Comparison of ENCODE assay signal across 8 cellular contexts in genomic region chr7:44534501-44534900, GRCh38. TPM values are rescaled to one million over a fixed set of nuclear protein-coding genes. Genes with fewer than 3 reads are reported as not detected.
A peak's percentile ranks its signal among the peaks of the same experiment; 100 is the strongest.
DNase-seq lines count a peak whose midpoint lies in the region; ATAC-seq and TF ChIP-seq lines count a peak whose summit lies in the region.
"Had no signal": no experiment of that assay in that cellular context is flagged by ENCODE, and none has a peak within 500 bp of the region (broad histone marks: within the 10 kb centered on the region; RNA-seq: fewer than 3 reads in every experiment).

No MANE protein-coding gene starts in this region.

- H3K4me1 ChIP-seq in RWPE2 (ENCODE audit: insufficient read depth, poor library complexity, severe bottlenecking): no peaks in the 10 kb centered on the region

- no peak overlapping the region for H3K4me3 Mint-ChIP-seq in mesothelial cell of epicardium
- H3K4me3 Mint-ChIP-seq: dendritic cell treated with granulocyte-macrophage colony-stimulating factor and Interleukin-4, amounts not matched to agents 40 ng/mL and 50 ng/mL, for 4 days had no signal

- H3K27me3 ChIP-seq in HL-60 (ENCODE audit: insufficient read depth, poor library complexity, severe bottlenecking) (no peaks in the 10 kb centered on the region), RWPE2 (ENCODE audit: insufficient read depth, poor library complexity, severe bottlenecking) (no peaks in the 10 kb centered on the region)

- no peaks in the 10 kb centered on the region for H3K36me3 Mint-ChIP-seq in mesothelial cell of epicardium

- DNase-seq in GM10266 (ENCODE audit: extremely low spot score) (peak; percentile 80), HL-60 (ENCODE audit: low read depth in 1 of 2, low spot score in 1 of 2) (peak; percentile 20 to 47), RWPE2 (ENCODE audit: low spot score) (no peak), iPS-NIHi7 (ENCODE audit: extremely low spot score) (peak; percentile 98), mesothelial cell of epicardium (ENCODE audit: low spot score in 2 of 2, unreplicated experiment in 2 of 2) (no peak)
- DNase-seq in activated effector memory CD4-positive, alpha-beta T cell treated with anti-CD3 and anti-CD28 coated beads, Interleukin-2, amount 50 U/mL, for 16 hours: peak; percentile 77
- peak; percentile 29 to 42 for DNase-seq in stimulated activated CD8-positive, alpha-beta memory T cell treated with anti-CD3 and anti-CD28 coated beads, Interleukin-2, amount 100 ng/mL, for 48 hours (ENCODE audit: low read depth in 2 of 2)

- H3K36me3 ChIP-seq in RWPE2 (ENCODE audit: low read depth): no peaks in the 10 kb centered on the region

- peak; percentile 58 for TF ChIP-seq CTCF in GM10266 (IDR thresholded peaks at IDR 0.05; ENCODE audit: control insufficient read depth, insufficient read depth, low read depth, missing control alignments)
- peak; percentile 75 for TF ChIP-seq CTCF in HL-60 (IDR thresholded peaks at IDR 0.05; ENCODE audit: insufficient read depth, low read length)
- peak; percentile 47 for TF ChIP-seq CTCF in RWPE2 (IDR thresholded peaks at IDR 0.05; ENCODE audit: poor library complexity, severe bottlenecking)
- TF ChIP-seq CTCF in mesothelial cell of epicardium (IDR thresholded peaks at IDR 0.05; ENCODE audit: unreplicated experiment): no peak

- H3K9me3 ChIP-seq in RWPE2 (ENCODE audit: severe bottlenecking): no peaks in the 10 kb centered on the region

- peak; percentile 54; the same call in 2 of the 3 replicates for ATAC-seq in RWPE2 (ENCODE audit: low read depth)

- H3K4me3 ChIP-seq in HL-60 (replicated peaks; ENCODE audit: insufficient read depth, low read length): no peak overlapping the region
- no peak overlapping the region for H3K4me3 ChIP-seq in RWPE2 (ENCODE audit: severe bottlenecking)

- H3K27me3 Mint-ChIP-seq in mesothelial cell of epicardium (ENCODE audit: low read depth): no peaks in the 10 kb centered on the region
- H3K27me3 Mint-ChIP-seq: dendritic cell treated with granulocyte-macrophage colony-stimulating factor and Interleukin-4, amounts not matched to agents 40 ng/mL and 50 ng/mL, for 4 days had no signal

- no peaks in the 10 kb centered on the region for H3K9me3 Mint-ChIP-seq in mesothelial cell of epicardium
- H3K9me3 Mint-ChIP-seq: dendritic cell treated with granulocyte-macrophage colony-stimulating factor and Interleukin-4, amounts not matched to agents 40 ng/mL and 50 ng/mL, for 4 days had no signal

- H3K27ac ChIP-seq in HL-60 (replicated peaks) (no peak overlapping the region), RWPE2 (ENCODE audit: poor library complexity, severe bottlenecking) (no peak overlapping the region)

- no peak overlapping the region for H3K27ac Mint-ChIP-seq in mesothelial cell of epicardium
- H3K27ac Mint-ChIP-seq: dendritic cell treated with granulocyte-macrophage colony-stimulating factor and Interleukin-4, amounts not matched to agents 40 ng/mL and 50 ng/mL, for 4 days had no signal

- H3K4me1 Mint-ChIP-seq in mesothelial cell of epicardium: no peaks in the 10 kb centered on the region

RNA-seq across cellular contexts. Expression of gene NPC1L1, which starts 6.6 kb away (rescaled TPM):
- total RNA-seq in mesothelial cell of epicardium: 0.07 to 0.20 TPM in 2 of 3 replicates, not detected in the other

RNA-seq across cellular contexts. Expression of gene DDX56, which starts 39.2 kb away (rescaled TPM):
- total RNA-seq in mesothelial cell of epicardium: 89.0 to 104 TPM (median 96.8 TPM) in 3 replicates

RNA-seq across cellular contexts. Expression of gene NUDCD3, which starts 44.0 kb away (rescaled TPM):
- 104 to 107 TPM (median 105 TPM) in 3 replicates for total RNA-seq in mesothelial cell of epicardium

RNA-seq across cellular contexts. Expression of gene TMED4, which starts 47.5 kb away (rescaled TPM):
- total RNA-seq in mesothelial cell of epicardium: 97.0 to 97.7 TPM (median 97.6 TPM) in 3 replicates

Comparison
In these comparisons a context has a peak if more than half of its experiments do, and no peak if none do; other contexts are left out.
1. DNase-seq: peak in GM10266 (single experiment), HL-60 (2 of 2), activated effector memory CD4-positive, alpha-beta T cell treated with anti-CD3 and anti-CD28 coated beads, Interleukin-2, amount 50 U/mL, for 16 hours (single experiment), iPS-NIHi7 (single experiment) and stimulated activated CD8-positive, alpha-beta memory T cell treated with anti-CD3 and anti-CD28 coated beads, Interleukin-2, amount 100 ng/mL, for 48 hours (2 of 2); none in RWPE2 (single experiment) and mesothelial cell of epicardium (0 of 2).